ENCODE assay signal across 8 cellular contexts in genomic region chr9:78030553-78031270, GRCh38. TPM values are rescaled to one million over a fixed set of nuclear protein-coding genes. Genes with fewer than 3 reads are reported as not detected.
DNase-seq lines count a peak whose midpoint lies in the region; ATAC-seq and TF ChIP-seq lines count a peak whose summit lies in the region.

No MANE protein-coding gene starts in this region.

- DNase-seq in GM23338 (ENCODE audit: low spot score) (peak; percentile 72), NCI-H82 treated with DMSO at 0.1 percent for 48 hours (lab: John Stamatoyannopoulos, UW; ENCODE audit: unreplicated experiment) (peak; percentile 7), fibroblast of mammary gland (ENCODE audit: low read depth) (peak; percentile 31), NCI-H2107 (lab: John Stamatoyannopoulos, UW) (no peak)
- DNase-seq in activated T-helper 1 cell treated with anti-CD3 and anti-CD28 coated beads, Interleukin-2, amount 50 U/mL, for 16 hours (ENCODE audit: low read depth in 1 of 2, low spot score in 1 of 2), result peak; percentile 27 to 29
- peak; percentile 62 for DNase-seq in natural killer cell treated with Interleukin-12 subunit alpha and Interleukin-12 subunit beta and Interleukin-15 and Interleukin-18, amount 100 ng/mL, for 72 hours (ENCODE audit: low spot score)

- H3K9me3 Mint-ChIP-seq in GM23338, result no peaks in the 10 kb centered on the region; the same call in 2 of the 3 replicates
- no peaks in the 10 kb centered on the region for H3K9me3 Mint-ChIP-seq in natural killer cell treated with Interleukin-12 subunit alpha and Interleukin-12 subunit beta and Interleukin-15 and Interleukin-18, amount 100 ng/mL, for 72 hours

- peak overlapping the region; percentile 84 for H3K4me3 Mint-ChIP-seq in GM23338
- H3K4me3 Mint-ChIP-seq in natural killer cell treated with Interleukin-12 subunit alpha and Interleukin-12 subunit beta and Interleukin-15 and Interleukin-18, amount 100 ng/mL, for 72 hours, result peak overlapping the region; percentile 84

- H3K27me3 ChIP-seq in GM23338 (ENCODE audit: insufficient read depth) (no peaks in the 10 kb centered on the region), stomach smooth muscle (ENCODE audit: control insufficient read depth in 1 of 2, insufficient read depth in 2 of 2, low read length in 2 of 2) (no peaks in the 10 kb centered on the region)

- peak overlapping the region; percentile 21 for H3K27ac Mint-ChIP-seq in GM23338
- H3K27ac Mint-ChIP-seq in natural killer cell treated with Interleukin-12 subunit alpha and Interleukin-12 subunit beta and Interleukin-15 and Interleukin-18, amount 100 ng/mL, for 72 hours, result peak overlapping the region; percentile 51 to 92

- H3K36me3 Mint-ChIP-seq in GM23338 (ENCODE audit: low read depth), result no peaks in the 10 kb centered on the region; the same call in 2 of the 3 replicates
- H3K36me3 Mint-ChIP-seq in natural killer cell treated with Interleukin-12 subunit alpha and Interleukin-12 subunit beta and Interleukin-15 and Interleukin-18, amount 100 ng/mL, for 72 hours, result peaks cover 5% of the 10 kb centered on the region

- peaks cover 63% of the 10 kb centered on the region for H3K4me1 Mint-ChIP-seq in GM23338
- H3K4me1 Mint-ChIP-seq in natural killer cell treated with Interleukin-12 subunit alpha and Interleukin-12 subunit beta and Interleukin-15 and Interleukin-18, amount 100 ng/mL, for 72 hours (ENCODE audit: low read depth in 2 of 2), result peaks cover 35 to 51% of the 10 kb centered on the region in 2 donors

- H3F3A ChIP-seq in GM23338 (replicated peaks; ENCODE audit: low read depth), result no peaks in the 10 kb centered on the region

- no peaks in the 10 kb centered on the region for H3K9me3 ChIP-seq in stomach smooth muscle (ENCODE audit: control insufficient read depth in 2 of 2, low read length in 2 of 2)

- H3K79me2 ChIP-seq in GM23338 (replicated peaks; ENCODE audit: insufficient read depth), result peaks cover 50% of the 10 kb centered on the region

- H3K4me1 ChIP-seq in GM23338 (ENCODE audit: insufficient read depth) (peaks cover 34% of the 10 kb centered on the region), stomach smooth muscle (ENCODE audit: control insufficient read depth, insufficient read depth, low read length) (peaks cover 10% of the 10 kb centered on the region)

- peak overlapping the region; percentile 78 for H3K4me2 ChIP-seq in GM23338

- no peaks in the 10 kb centered on the region for H3K9me2 ChIP-seq in GM23338 (ENCODE audit: insufficient read depth)

- H3K4me3 ChIP-seq in GM23338 (peak overlapping the region; percentile 83), fibroblast of mammary gland (ENCODE audit: control insufficient read depth, low read depth, low read length) (peak overlapping the region; percentile 75), stomach smooth muscle (ENCODE audit: low read length in 2 of 2) (peak overlapping the region; percentile 78 to 84)

- 0 out of 2 replicates have a peak overlapping the region, but pooled peaks have one; percentile 20 for H2AFZ ChIP-seq in GM23338

- no peak for TF ChIP-seq CTCF in GM23338 (conservative IDR thresholded peaks at IDR 0.05; ENCODE audit: low read depth in 2 of 2)
- TF ChIP-seq CTCF in fibroblast of mammary gland (conservative IDR thresholded peaks at IDR 0.05; ENCODE audit: control insufficient read depth, insufficient read depth, low read depth, low read length), result no peak

- H3K36me3 ChIP-seq in GM23338 (ENCODE audit: insufficient read depth) (no peaks in the 10 kb centered on the region), stomach smooth muscle (ENCODE audit: control insufficient read depth in 2 of 2, insufficient read depth in 2 of 2, low read length in 2 of 2) (no peaks in the 10 kb centered on the region)

- peak; percentile 34 for ATAC-seq in GM23338
- ATAC-seq in natural killer cell treated with Interleukin-12 subunit alpha and Interleukin-12 subunit beta and Interleukin-15 and Interleukin-18, amount 100 ng/mL, for 72 hours, result peak; percentile 43 to 52
- ATAC-seq in HG03175 (IDR thresholded peaks at IDR 0.05; ENCODE audit: unreplicated experiment), result no peak

- H3K27ac ChIP-seq in GM23338 (ENCODE audit: low read depth) (no peak overlapping the region), stomach smooth muscle (ENCODE audit: low read length) (peak overlapping the region; percentile 70)

- H4K20me1 ChIP-seq in GM23338 (replicated peaks; ENCODE audit: insufficient read depth), result peaks cover 8% of the 10 kb centered on the region

- H3K9ac ChIP-seq in stomach smooth muscle (ENCODE audit: low read length in 2 of 2), result peak overlapping the region; percentile 60 to 77

- peaks cover 10% of the 10 kb centered on the region for H3K27me3 Mint-ChIP-seq in GM23338 (ENCODE audit: insufficient read depth, low read depth, poor library complexity)
- H3K27me3 Mint-ChIP-seq in natural killer cell treated with Interleukin-12 subunit alpha and Interleukin-12 subunit beta and Interleukin-15 and Interleukin-18, amount 100 ng/mL, for 72 hours, result peaks cover 0 to 17% of the 10 kb centered on the region in 2 donors

TF ChIP-seq in GM23338, 12 proteins besides CTCF, POLR2A, EP300 and RAD21:
- TF ChIP-seq CREB1 (CRISPR knock-in tag; IDR thresholded peaks at IDR 0.05; ENCODE audit: low read depth), result no peak
- no peak for TF ChIP-seq ZNF462 (CRISPR knock-in tag; IDR thresholded peaks at IDR 0.05)
- no peak for TF ChIP-seq STAT1 (IDR thresholded peaks at IDR 0.05; ENCODE audit: unreplicated experiment)
- TF ChIP-seq NANOG (IDR thresholded peaks at IDR 0.05; ENCODE audit: borderline replicate concordance), result no peak

RNA-seq across cellular contexts. Expression of gene GNAQ, which starts 0.9 kb away (rescaled TPM):
- total RNA-seq in GM23338 (2014; rRNA removed; shearing (Covaris generic)), result 43.1 and 59.1 TPM in 2 replicates
- 21.1 and 22.3 TPM in 2 replicates for polyA plus RNA-seq in GM23338 (2016; fragmentation: Nextera tagmentation; extraction: Ambion mirVana)
- 10 to 100 TPM; 21.1 to 39.4 TPM for total RNA-seq in natural killer cell treated with Interleukin-12 subunit alpha and Interleukin-12 subunit beta and Interleukin-15 and Interleukin-18, amount 100 ng/mL, for 72 hours
